Comparison of ENCODE assay signal across 1 cellular context in the genomic region with DNA sequence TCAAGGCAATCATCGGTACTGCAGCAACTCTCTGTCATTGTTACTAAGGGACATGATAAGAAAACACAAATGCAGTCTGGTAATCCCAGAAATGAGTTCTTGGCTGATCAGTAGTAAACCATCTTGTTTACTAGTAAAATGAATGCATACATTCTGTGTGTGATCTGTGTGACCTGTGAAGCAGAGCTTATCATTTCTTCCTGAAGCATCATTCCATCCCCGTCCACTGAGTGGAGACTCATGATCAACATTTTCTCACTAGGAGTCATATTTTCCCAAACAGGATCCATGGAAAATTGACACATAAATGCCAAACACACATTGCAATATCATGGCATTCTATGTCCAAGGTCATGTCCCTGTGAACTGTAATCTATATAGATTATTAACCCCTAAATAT.
TF ChIP-seq lines count a peak whose summit lies in the region.

No MANE protein-coding gene starts in this region.

TF ChIP-seq in HepG2, 621 proteins besides CTCF, POLR2A, EP300 and RAD21 (continued from another document):
- TF ChIP-seq, protein P1, sequence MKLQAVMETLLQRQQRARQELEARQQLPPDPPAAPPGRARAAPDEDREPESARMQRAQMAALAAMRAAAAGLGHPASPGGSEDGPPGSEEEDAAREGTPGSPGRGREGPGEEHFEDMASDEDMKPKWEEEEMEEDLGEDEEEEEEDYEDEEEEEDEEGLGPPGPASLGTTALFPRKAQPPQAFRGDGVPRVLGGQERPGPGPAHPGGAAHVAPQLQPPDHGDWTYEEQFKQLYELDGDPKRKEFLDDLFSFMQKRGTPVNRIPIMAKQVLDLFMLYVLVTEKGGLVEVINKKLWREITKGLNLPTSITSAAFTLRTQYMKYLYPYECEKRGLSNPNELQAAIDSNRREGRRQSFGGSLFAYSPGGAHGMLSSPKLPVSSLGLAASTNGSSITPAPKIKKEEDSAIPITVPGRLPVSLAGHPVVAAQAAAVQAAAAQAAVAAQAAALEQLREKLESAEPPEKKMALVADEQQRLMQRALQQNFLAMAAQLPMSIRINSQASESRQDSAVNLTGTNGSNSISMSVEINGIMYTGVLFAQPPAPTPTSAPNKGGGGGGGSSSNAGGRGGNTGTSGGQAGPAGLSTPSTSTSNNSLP (IDR thresholded peaks at IDR 0.05; ENCODE audit: low read depth, low read length): peak; percentile 37; the same call in 1 of the 2 replicates
